Comparison of ENCODE assay signal across 37 cellular contexts in the genomic region with DNA sequence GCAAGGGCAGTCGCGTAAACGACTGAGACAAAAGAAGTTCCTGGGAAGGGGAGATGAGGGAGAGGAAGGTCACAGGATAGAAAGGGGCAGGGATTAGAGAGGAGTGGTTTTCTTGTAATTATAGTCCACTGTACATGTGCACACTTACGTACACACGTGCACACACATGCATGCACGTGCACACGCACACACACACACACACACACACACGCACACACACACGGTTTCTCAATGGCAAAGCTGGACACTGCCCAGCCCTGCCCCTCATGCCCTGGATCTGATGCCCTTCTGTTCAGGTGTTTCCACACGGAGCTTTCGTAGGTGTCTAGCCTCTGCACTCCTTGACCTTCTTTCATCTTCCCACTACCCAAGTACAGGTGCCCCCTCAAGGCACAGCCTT. TPM values are rescaled to one million over a fixed set of nuclear protein-coding genes. Genes with fewer than 3 reads are reported as not detected.
"Had no signal": no experiment of that assay in that cellular context is flagged by ENCODE, and none has a peak within 500 bp of the region (broad histone marks: within the 10 kb centered on the region; RNA-seq: fewer than 3 reads in every experiment).

No MANE protein-coding gene starts in this region.

- H3K27ac ChIP-seq: ascending aorta, KMS-11, SJCRH30, SK-N-MC, WERI-Rb-1 had no signal

- H3K9ac ChIP-seq: KMS-11 had no signal

- H3K4me3 Mint-ChIP-seq: activated CD4-positive, alpha-beta memory T cell treated with anti-CD3 and anti-CD28 coated beads, Interleukin-2, amount 10 ng/mL, durations not matched to agents 7 days and 5 days; activated CD8-positive, alpha-beta memory T cell treated with anti-CD3 and anti-CD28 coated beads, Interleukin-2, amount 10 ng/mL, durations not matched to agents 7 days and 5 days; activated naive CD8-positive, alpha-beta T cell treated with anti-CD3 and anti-CD28 coated beads for 36 hours; activated T-cell treated with anti-CD3 and anti-CD28 coated beads, Interleukin-2, amount 50 U/mL, for 72 hours; activated T-helper 17 cell treated with anti-CD3 and anti-CD28 coated beads, Interleukin-2, amount 50 U/mL, for 72 hours had no signal

- H3K9me3 Mint-ChIP-seq: activated CD4-positive, alpha-beta memory T cell treated with anti-CD3 and anti-CD28 coated beads, Interleukin-2, amount 10 ng/mL, durations not matched to agents 7 days and 5 days; activated naive CD8-positive, alpha-beta T cell treated with anti-CD3 and anti-CD28 coated beads for 36 hours; activated T-cell treated with anti-CD3 and anti-CD28 coated beads, Interleukin-2, amount 50 U/mL, for 72 hours; activated T-helper 17 cell treated with anti-CD3 and anti-CD28 coated beads, Interleukin-2, amount 50 U/mL, for 72 hours had no signal

- H3K27me3 ChIP-seq: ascending aorta, SJCRH30 had no signal

- ATAC-seq: activated CD8-positive, alpha-beta memory T cell treated with anti-CD3 and anti-CD28 coated beads, Interleukin-2, amount 10 ng/mL, durations not matched to agents 7 days and 5 days; activated T-cell treated with anti-CD3 and anti-CD28 coated beads, Interleukin-2, amount 50 U/mL, for 72 hours; activated T-helper 17 cell treated with anti-CD3 and anti-CD28 coated beads, Interleukin-2, amount 50 U/mL, for 72 hours; Panc1 had no signal

- DNase-seq: activated CD4-positive, alpha-beta memory T cell treated with anti-CD3 and anti-CD28 coated beads, Interleukin-2, amount 10 ng/mL, durations not matched to agents 7 days and 5 days; activated CD4-positive, alpha-beta T cell treated with anti-CD3 and anti-CD28 coated beads for 1 hour; activated CD4-positive, alpha-beta T cell treated with anti-CD3 and anti-CD28 coated beads for 48 hours; activated CD4-positive, CD25-positive, alpha-beta regulatory T cell; activated CD8-positive, alpha-beta memory T cell treated with anti-CD3 and anti-CD28 coated beads for 24 hours; activated CD8-positive, alpha-beta memory T cell treated with anti-CD3 and anti-CD28 coated beads, Interleukin-2, amount 10 ng/mL, durations not matched to agents 7 days and 5 days; activated CD8-positive, alpha-beta memory T cell treated with anti-CD3 and anti-CD28 coated beads, Interleukin-2, amount 50 U/mL, for 48 hours; activated effector memory CD4-positive, alpha-beta T cell treated with anti-CD3 and anti-CD28 coated beads, Interleukin-2, amount 50 U/mL, for 16 hours; activated naive CD4-positive, alpha-beta T cell; activated naive CD4-positive, alpha-beta T cell treated with anti-CD3 and anti-CD28 coated beads, Interleukin-2, amount 50 U/mL, for 16 hours; activated naive CD8-positive, alpha-beta T cell treated with anti-CD3 and anti-CD28 coated beads for 36 hours; activated T-cell treated with anti-CD3 and anti-CD28 coated beads, Interleukin-2, amount 50 U/mL, for 1 hour; activated T-cell treated with anti-CD3 and anti-CD28 coated beads, Interleukin-2, amount 50 U/mL, for 72 hours; amniotic stem cell; caudate nucleus; cerebellar nuclear complex; NCI-H1105; NCI-H1436; NCI-H1694; NCI-H1930; NCI-H2081 treated with DMSO at 0.1 percent for 48 hours; NCI-H226; NCI-H446 treated with DMSO at 0.1 percent for 48 hours; NCI-H524 treated with DMSO at 0.1 percent for 48 hours; SHP77; SJCRH30; T1000; WERI-Rb-1 had no signal

- H3K36me3 ChIP-seq: ascending aorta, SJCRH30, WERI-Rb-1 had no signal

- H3K4me3 ChIP-seq: ascending aorta, SJCRH30, SK-N-MC had no signal

- H3K36me3 Mint-ChIP-seq: activated CD8-positive, alpha-beta memory T cell treated with anti-CD3 and anti-CD28 coated beads, Interleukin-2, amount 10 ng/mL, durations not matched to agents 7 days and 5 days had no signal

- H3K27ac Mint-ChIP-seq: activated CD4-positive, alpha-beta memory T cell treated with anti-CD3 and anti-CD28 coated beads, Interleukin-2, amount 10 ng/mL, durations not matched to agents 7 days and 5 days; activated CD8-positive, alpha-beta memory T cell treated with anti-CD3 and anti-CD28 coated beads, Interleukin-2, amount 10 ng/mL, durations not matched to agents 7 days and 5 days; activated naive CD8-positive, alpha-beta T cell treated with anti-CD3 and anti-CD28 coated beads for 36 hours; activated T-cell treated with anti-CD3 and anti-CD28 coated beads, Interleukin-2, amount 50 U/mL, for 72 hours; activated T-helper 17 cell treated with anti-CD3 and anti-CD28 coated beads, Interleukin-2, amount 50 U/mL, for 72 hours had no signal

- H3K4me1 ChIP-seq: ascending aorta, SJCRH30 had no signal

- H3K4me2 ChIP-seq: KMS-11 had no signal

- H3K9me3 ChIP-seq: ascending aorta, SJCRH30 had no signal

- H3K4me1 Mint-ChIP-seq: activated T-helper 17 cell treated with anti-CD3 and anti-CD28 coated beads, Interleukin-2, amount 50 U/mL, for 72 hours had no signal

RNA-seq across cellular contexts. Expression of gene OR2B11, which starts 3.9 kb away (rescaled TPM):
- total RNA-seq: activated CD4-positive, alpha-beta memory T cell treated with anti-CD3 and anti-CD28 coated beads, Interleukin-2, amount 10 ng/mL, durations not matched to agents 7 days and 5 days; activated CD8-positive, alpha-beta memory T cell treated with anti-CD3 and anti-CD28 coated beads, Interleukin-2, amount 10 ng/mL, durations not matched to agents 7 days and 5 days; activated naive CD8-positive, alpha-beta T cell treated with anti-CD3 and anti-CD28 coated beads for 36 hours; activated T-helper 17 cell treated with anti-CD3 and anti-CD28 coated beads, Interleukin-2, amount 50 U/mL, for 72 hours; ascending aorta; M059J; RPMI7951; SJCRH30; T-helper 1 cell treated with Interleukin-12 subunit alpha and Interleukin-12 subunit beta and Interleukin-4 antibody, amounts not matched to agents 30 ng/mL and 1 ng/mL, for 36 hours; T-helper 2 cell treated with Interferon-gamma antibody and Interleukin-4, amounts not matched to agents 100 ng/mL and 5 ng/mL, for 36 hours had no signal
